Comparison of ENCODE assay signal across 1 cellular context in the genomic region with DNA sequence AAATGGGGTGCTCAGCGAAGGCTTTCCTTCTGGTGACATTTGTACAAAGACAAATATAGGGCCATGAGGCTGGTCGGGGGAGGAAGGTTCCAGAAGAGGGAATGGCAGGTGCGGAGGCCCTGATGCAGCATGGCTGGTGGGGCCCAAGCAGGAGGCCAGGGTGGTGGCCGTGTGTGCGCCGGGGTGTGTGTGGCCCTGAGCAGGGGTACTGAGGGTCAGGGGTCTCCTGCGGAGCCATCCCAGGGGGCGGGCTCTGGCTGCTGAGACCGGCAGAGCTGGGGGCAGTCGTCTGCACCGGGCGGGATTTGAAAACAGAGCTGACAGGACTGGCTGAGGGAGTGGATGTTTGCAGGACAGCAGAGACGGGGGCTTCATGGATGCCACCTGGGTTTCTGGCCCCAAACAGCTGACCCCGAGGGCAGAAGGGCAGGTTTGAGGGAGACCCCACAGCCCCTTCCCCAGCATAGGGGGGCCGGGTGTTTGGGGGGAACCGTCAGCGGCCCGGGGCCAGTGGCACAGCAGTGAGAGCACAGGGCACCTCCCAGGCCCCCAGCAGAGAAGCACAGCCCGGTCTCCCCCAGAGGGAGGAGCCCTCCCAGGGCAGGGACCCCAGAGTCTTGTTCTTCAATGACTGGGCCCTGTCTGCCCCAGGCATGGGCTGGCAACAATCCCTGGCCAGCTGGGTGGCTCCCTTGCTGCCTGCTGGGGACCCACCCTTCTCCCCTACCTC.
TF ChIP-seq lines count a peak whose summit lies in the region.

No MANE protein-coding gene starts in this region.

TF ChIP-seq in HEK293T, 16 proteins besides CTCF, POLR2A, EP300 and RAD21:
- TF ChIP-seq, protein P1, sequence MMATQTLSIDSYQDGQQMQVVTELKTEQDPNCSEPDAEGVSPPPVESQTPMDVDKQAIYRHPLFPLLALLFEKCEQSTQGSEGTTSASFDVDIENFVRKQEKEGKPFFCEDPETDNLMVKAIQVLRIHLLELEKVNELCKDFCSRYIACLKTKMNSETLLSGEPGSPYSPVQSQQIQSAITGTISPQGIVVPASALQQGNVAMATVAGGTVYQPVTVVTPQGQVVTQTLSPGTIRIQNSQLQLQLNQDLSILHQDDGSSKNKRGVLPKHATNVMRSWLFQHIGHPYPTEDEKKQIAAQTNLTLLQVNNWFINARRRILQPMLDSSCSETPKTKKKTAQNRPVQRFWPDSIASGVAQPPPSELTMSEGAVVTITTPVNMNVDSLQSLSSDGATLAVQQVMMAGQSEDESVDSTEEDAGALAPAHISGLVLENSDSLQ (IDR thresholded peaks at IDR 0.05) = no peak
- TF ChIP-seq LEF1 (IDR thresholded peaks at IDR 0.05; ENCODE audit: borderline replicate concordance) (no peak), ELF4 (IDR thresholded peaks at IDR 0.05) (no peak), SUZ12 (IDR thresholded peaks at IDR 0.05) (no peak), ZNF384 (IDR thresholded peaks at IDR 0.05) (no peak), NFRKB (IDR thresholded peaks at IDR 0.05) (no peak), ARNT (IDR thresholded peaks at IDR 0.05) (no peak), FOXA1 (IDR thresholded peaks at IDR 0.05) (no peak), L3MBTL2 (conservative IDR thresholded peaks at IDR 0.05) (no peak), FOXM1 (IDR thresholded peaks at IDR 0.05; ENCODE audit: borderline replicate concordance) (no peak), TARDBP (IDR thresholded peaks at IDR 0.05) (no peak), BHLHE40 (IDR thresholded peaks at IDR 0.05; ENCODE audit: borderline replicate concordance) (no peak), CTBP1 (IDR thresholded peaks at IDR 0.05; ENCODE audit: borderline replicate concordance) (no peak), FOXK2 (IDR thresholded peaks at IDR 0.05) (no peak), SP1 (IDR thresholded peaks at IDR 0.05) (no peak)
